ENCODE assay signal across 35 cellular contexts in genomic region chr12:45189766-45190403, GRCh38.
"Had no signal": no experiment of that assay in that cellular context is flagged by ENCODE, and none has a peak within 500 bp of the region (broad histone marks: within the 10 kb centered on the region; RNA-seq: fewer than 3 reads in every experiment).

No MANE protein-coding gene starts in this region.

- DNase-seq: activated B cell treated with CpG ODN at 0.5 μM for 24 hours; activated CD4-positive, alpha-beta memory T cell treated with anti-CD3 and anti-CD28 coated beads for 36 hours; activated CD4-positive, alpha-beta T cell treated with anti-CD3 and anti-CD28 coated beads for 4 hours; activated CD4-positive, alpha-beta T cell treated with anti-CD3 and anti-CD28 coated beads, Interleukin-2, amount 50 U/mL, for 1 hour; activated CD4-positive, CD25-positive, alpha-beta regulatory T cell treated with anti-CD3 and anti-CD28 coated beads, Interleukin-2, amount 50 U/mL, for 72 hours; activated CD8-positive, alpha-beta memory T cell treated with anti-CD3 and anti-CD28 coated beads, Interleukin-2, amount 50 U/mL, for 4 hours; activated naive CD4-positive, alpha-beta T cell treated with anti-CD3 and anti-CD28 coated beads, Interleukin-2, amount 10 ng/mL, durations not matched to agents 7 days and 5 days; activated naive CD8-positive, alpha-beta T cell treated with anti-CD3 and anti-CD28 coated beads, Interleukin-2, amount 50 U/mL, for 24 hours; activated T-cell treated with anti-CD3 and anti-CD28 coated beads for 4 hours; activated T-cell treated with anti-CD3 and anti-CD28 coated beads, Interleukin-2, amount 50 U/mL, for 4 hours; anterior cingulate cortex; central memory CD4-positive, alpha-beta T cell; NCI-H1092 treated with DMSO at 0.1 percent for 48 hours; NCI-H1417; NCI-H146; NCI-H187; NCI-H2029 treated with DMSO at 0.1 percent for 48 hours; NCI-H2107; NCI-H2171; NCI-H510A; NCI-H526; NCI-H748 treated with DMSO at 0.1 percent for 48 hours; NK-92 treated with Interleukin-12 subunit alpha and Interleukin-12 subunit beta, amount 100 ng/mL, for 24 hours; OCI-M1; SHP77; T-cell; T-helper 2 cell; T-helper 9 cell had no signal

- H3K9me3 Mint-ChIP-seq: activated B cell treated with CpG ODN at 0.5 μM for 24 hours; activated CD4-positive, alpha-beta memory T cell treated with anti-CD3 and anti-CD28 coated beads for 36 hours; activated naive CD4-positive, alpha-beta T cell treated with anti-CD3 and anti-CD28 coated beads, Interleukin-2, amount 10 ng/mL, durations not matched to agents 7 days and 5 days; activated naive CD8-positive, alpha-beta T cell treated with anti-CD3 and anti-CD28 coated beads, Interleukin-2, amount 50 U/mL, for 24 hours; activated T-cell treated with anti-CD3 and anti-CD28 coated beads, Interleukin-2, amount 50 U/mL, for 4 hours; activated T-helper 1 cell treated with anti-CD3 and anti-CD28 coated beads, Interleukin-12 subunit alpha, Interleukin-12 subunit beta, Interleukin-2, Interleukin-4 antibody, amounts not matched to agents 30 ng/mL and 10 ng/mL and 1 ng/mL, durations not matched to agents 14 hours and 24 hours and 36 hours; T-cell had no signal

- ATAC-seq: activated naive CD8-positive, alpha-beta T cell treated with anti-CD3 and anti-CD28 coated beads, Interleukin-2, amount 50 U/mL, for 24 hours; activated T-cell treated with anti-CD3 and anti-CD28 coated beads, Interleukin-2, amount 50 U/mL, for 4 hours; Panc1; SK-N-SH treated with all-trans-retinoic acid at 6 μM for 48 hours; T-cell had no signal

- H3K27ac ChIP-seq: VCaP had no signal

- H3K4me3 Mint-ChIP-seq: activated B cell treated with CpG ODN at 0.5 μM for 24 hours; activated CD4-positive, alpha-beta memory T cell treated with anti-CD3 and anti-CD28 coated beads for 36 hours; activated naive CD4-positive, alpha-beta T cell treated with anti-CD3 and anti-CD28 coated beads, Interleukin-2, amount 10 ng/mL, durations not matched to agents 7 days and 5 days; activated naive CD8-positive, alpha-beta T cell; activated naive CD8-positive, alpha-beta T cell treated with anti-CD3 and anti-CD28 coated beads, Interleukin-2, amount 50 U/mL, for 24 hours; activated T-cell treated with anti-CD3 and anti-CD28 coated beads, Interleukin-2, amount 50 U/mL, for 4 hours; activated T-helper 1 cell treated with anti-CD3 and anti-CD28 coated beads, Interleukin-12 subunit alpha, Interleukin-12 subunit beta, Interleukin-2, Interleukin-4 antibody, amounts not matched to agents 30 ng/mL and 10 ng/mL and 1 ng/mL, durations not matched to agents 14 hours and 24 hours and 36 hours; brain; T-cell had no signal

- H3K4me1 Mint-ChIP-seq: brain had no signal

- H3K36me3 Mint-ChIP-seq: brain had no signal

- H3K27ac Mint-ChIP-seq: activated B cell treated with CpG ODN at 0.5 μM for 24 hours; activated CD4-positive, alpha-beta memory T cell treated with anti-CD3 and anti-CD28 coated beads for 36 hours; activated naive CD8-positive, alpha-beta T cell; activated naive CD8-positive, alpha-beta T cell treated with anti-CD3 and anti-CD28 coated beads, Interleukin-2, amount 50 U/mL, for 24 hours; activated T-helper 1 cell treated with anti-CD3 and anti-CD28 coated beads, Interleukin-12 subunit alpha, Interleukin-12 subunit beta, Interleukin-2, Interleukin-4 antibody, amounts not matched to agents 30 ng/mL and 10 ng/mL and 1 ng/mL, durations not matched to agents 14 hours and 24 hours and 36 hours; brain; T-cell had no signal

- H3K27me3 Mint-ChIP-seq: activated B cell treated with CpG ODN at 0.5 μM for 24 hours; activated CD4-positive, alpha-beta memory T cell treated with anti-CD3 and anti-CD28 coated beads for 36 hours; activated naive CD4-positive, alpha-beta T cell treated with anti-CD3 and anti-CD28 coated beads, Interleukin-2, amount 10 ng/mL, durations not matched to agents 7 days and 5 days; activated naive CD8-positive, alpha-beta T cell; activated naive CD8-positive, alpha-beta T cell treated with anti-CD3 and anti-CD28 coated beads, Interleukin-2, amount 50 U/mL, for 24 hours; brain; T-cell had no signal

- FAIRE-seq: colon had no signal
